ENCODE assay signal across 13 cellular contexts in genomic region chr4:101938836-101939235, GRCh38.
DNase-seq lines count a peak whose midpoint lies in the region; ATAC-seq and TF ChIP-seq lines count a peak whose summit lies in the region.
"Had no signal": no experiment of that assay in that cellular context is flagged by ENCODE, and none has a peak within 500 bp of the region (broad histone marks: within the 10 kb centered on the region; RNA-seq: fewer than 3 reads in every experiment).

No MANE protein-coding gene starts in this region.

- no peak overlapping the region for H3K4me2 ChIP-seq in SK-N-SH

- no peak overlapping the region for H2AFZ ChIP-seq in SK-N-SH (ENCODE audit: low read depth)

- H3K9me3 ChIP-seq in SK-N-SH (no peaks in the 10 kb centered on the region), ovary (no peaks in the 10 kb centered on the region)
- H3K9me3 ChIP-seq: HAP-1 had no signal

- no peak for TF ChIP-seq CTCF in SK-N-SH (IDR thresholded peaks at IDR 0.05)
- no peak for TF ChIP-seq CTCF in GM10266 (IDR thresholded peaks at IDR 0.05; ENCODE audit: control insufficient read depth, insufficient read depth, low read depth, missing control alignments)
- TF ChIP-seq CTCF in ovary (IDR thresholded peaks at IDR 0.05), result no peak

- H3F3A ChIP-seq in SK-N-SH (replicated peaks; ENCODE audit: insufficient read depth), result no peaks in the 10 kb centered on the region

- H3K27ac Mint-ChIP-seq in memory B cell, result peak overlapping the region; percentile 63
- H3K27ac Mint-ChIP-seq: CD4-positive, alpha-beta T cell had no signal

- no peaks in the 10 kb centered on the region for H3K79me2 ChIP-seq in SK-N-SH (ENCODE audit: insufficient read depth)

- H3K27me3 ChIP-seq in SK-N-SH (ENCODE audit: insufficient read depth), result no peaks in the 10 kb centered on the region
- no peaks in the 10 kb centered on the region for H3K27me3 ChIP-seq in ovary

- 79% methylated on average over 2 of the region's 2 CpGs for WGBS in SK-N-SH (ENCODE audit: low lambda C conversion rate)
- 58 to 74% (median 67%) methylated on average over 2 of the region's 2 CpGs for WGBS in ovary, 3 donors

- TF ChIP-seq EP300 in SK-N-SH (IDR thresholded peaks at IDR 0.05; ENCODE audit: borderline replicate concordance in 1 of 2, low read depth in 1 of 2, low read length in 1 of 2), result no peak
- no peak for TF ChIP-seq EP300 in ovary (IDR thresholded peaks at IDR 0.05)

- H4K20me1 ChIP-seq in SK-N-SH (ENCODE audit: insufficient read depth), result no peaks in the 10 kb centered on the region

- H3K4me3 Mint-ChIP-seq in memory B cell, result no peak overlapping the region
- H3K4me3 Mint-ChIP-seq: CD4-positive, alpha-beta T cell had no signal

- POLR2A ChIA-PET in SK-N-SH (lab: Yijun Ruan, JAX), result no interaction called here

- peaks cover 34% of the 10 kb centered on the region for H3K4me1 Mint-ChIP-seq in memory B cell

- intact Hi-C loops in ovary (cut with DNase I), result no loop called here
- intact Hi-C loops in sciatic nerve (cut with DNase I), result no loop called here

- H3K4me1 ChIP-seq in SK-N-SH (ENCODE audit: control insufficient read depth in 1 of 2, insufficient read depth in 2 of 2, low read depth in 1 of 2, low read length in 1 of 2) (no peaks in the 10 kb centered on the region; a peak in 2 of 4 replicates), ovary (ENCODE audit: insufficient read depth) (no peaks in the 10 kb centered on the region)
- H3K4me1 ChIP-seq: HAP-1 had no signal

- TF ChIP-seq POLR2A in erythroblast (IDR thresholded peaks at IDR 0.05; ENCODE audit: low read length), result no peak
- no peak for TF ChIP-seq POLR2A in ovary (IDR thresholded peaks at IDR 0.05)

- CTCF ChIA-PET in SK-N-SH (lab: Yijun Ruan, JAX), result interaction anchor here (0.6 kb wide), 1 partner anchor 105 kb away, joined by 4 read pairs; no protein-coding TSS in a partner anchor

- no peaks in the 10 kb centered on the region for H3K27me3 Mint-ChIP-seq in memory B cell

- H3K9me2 ChIP-seq in SK-N-SH, result no peaks in the 10 kb centered on the region

- no peak overlapping the region for H3K4me3 ChIP-seq in SK-N-SH (ENCODE audit: low read depth in 2 of 2, low read length in 1 of 2)
- H3K4me3 ChIP-seq in ovary, result no peak overlapping the region
- H3K4me3 ChIP-seq: HAP-1 had no signal

- H3K36me3 Mint-ChIP-seq in memory B cell, result peaks cover 69% of the 10 kb centered on the region

- no peak overlapping the region for H3K9ac ChIP-seq in SK-N-SH

- DNase-seq in SK-N-SH (no peak), M059J (ENCODE audit: low read depth) (peak; percentile 1), memory B cell (ENCODE audit: low spot score in 2 of 2) (no peak), GM10266 (ENCODE audit: extremely low spot score) (no peak), erythroblast (lab: John Stamatoyannopoulos, UW) (no peak), ovary (no peak), sciatic nerve (ENCODE audit: low spot score) (no peak)
- DNase-seq: C1 segment of cervical spinal cord; CD4-positive, alpha-beta T cell; DMS79 had no signal

- ATAC-seq in SK-N-SH treated with all-trans-retinoic acid at 6 μM for 48 hours (no peak), memory B cell (ENCODE audit: low read depth) (no peak), sciatic nerve (no peak)

- no peak overlapping the region for H3K27ac ChIP-seq in SK-N-SH (ENCODE audit: low read depth in 2 of 2, low read length in 1 of 2)
- no peak overlapping the region for H3K27ac ChIP-seq in ovary
- H3K27ac ChIP-seq: 22Rv1 had no signal

- peaks cover 2% of the 10 kb centered on the region for H3K9me3 Mint-ChIP-seq in memory B cell

- H3K36me3 ChIP-seq in SK-N-SH (replicated peaks in 1 of 2; ENCODE audit: control insufficient read depth in 1 of 2, insufficient read depth in 2 of 2, low read length in 1 of 2) (no peaks in the 10 kb centered on the region), ovary (no peaks in the 10 kb centered on the region)
- H3K36me3 ChIP-seq: HAP-1 had no signal

- no peak for TF ChIP-seq RAD21 in SK-N-SH (IDR thresholded peaks at IDR 0.05; ENCODE audit: low read length)

TF ChIP-seq in SK-N-SH treated with all-trans-retinoic acid at 6 μM for 48 hours, 23 proteins besides CTCF, POLR2A, EP300 and RAD21:
- TF ChIP-seq ISL1 (CRISPR knock-in tag; IDR thresholded peaks at IDR 0.05) (peak; percentile 61), ZNF565 (CRISPR knock-in tag; conservative IDR thresholded peaks at IDR 0.05; ENCODE audit: low read depth) (no peak)

TF ChIP-seq in SK-N-SH, 30 proteins besides CTCF, POLR2A, EP300 and RAD21:
- no peak for TF ChIP-seq FOSL2 (IDR thresholded peaks at IDR 0.05; ENCODE audit: borderline replicate concordance, low read depth)
- no peak for TF ChIP-seq GATA2 (CRISPR knock-in tag; IDR thresholded peaks at IDR 0.05)
- no peak for TF ChIP-seq YY1 (IDR thresholded peaks at IDR 0.05; ENCODE audit: low read depth)
- TF ChIP-seq, protein P1, sequence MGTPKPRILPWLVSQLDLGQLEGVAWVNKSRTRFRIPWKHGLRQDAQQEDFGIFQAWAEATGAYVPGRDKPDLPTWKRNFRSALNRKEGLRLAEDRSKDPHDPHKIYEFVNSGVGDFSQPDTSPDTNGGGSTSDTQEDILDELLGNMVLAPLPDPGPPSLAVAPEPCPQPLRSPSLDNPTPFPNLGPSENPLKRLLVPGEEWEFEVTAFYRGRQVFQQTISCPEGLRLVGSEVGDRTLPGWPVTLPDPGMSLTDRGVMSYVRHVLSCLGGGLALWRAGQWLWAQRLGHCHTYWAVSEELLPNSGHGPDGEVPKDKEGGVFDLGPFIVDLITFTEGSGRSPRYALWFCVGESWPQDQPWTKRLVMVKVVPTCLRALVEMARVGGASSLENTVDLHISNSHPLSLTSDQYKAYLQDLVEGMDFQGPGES (IDR thresholded peaks at IDR 0.05; ENCODE audit: low read depth, low read length), result no peak
- TF ChIP-seq NFIC (IDR thresholded peaks at IDR 0.05; ENCODE audit: borderline replicate concordance), result no peak
- no peak for TF ChIP-seq TAF1 (IDR thresholded peaks at IDR 0.05; ENCODE audit: borderline replicate concordance, low read depth, low read length)
- no peak for TF ChIP-seq POLR2AphosphoS5 (IDR thresholded peaks at IDR 0.05; ENCODE audit: low read depth, low read length)
